7 cellular contexts compared by ENCODE assay signal in genomic region chr11:29975580-29975979, GRCh38. TPM values are rescaled to one million over a fixed set of nuclear protein-coding genes. Genes with fewer than 3 reads are reported as not detected.
"Had no signal": no experiment of that assay in that cellular context is flagged by ENCODE, and none has a peak within 500 bp of the region (broad histone marks: within the 10 kb centered on the region; RNA-seq: fewer than 3 reads in every experiment).

No MANE protein-coding gene starts in this region.

RNA-seq across cellular contexts. Expression of gene KCNA4, which starts 41.2 kb away (rescaled TPM):
- total RNA-seq: OCI-LY7, PC-3, PC-9, Peyer's patch, SJCRH30, SJSA1, SK-MEL-5 had no signal
